In the genomic region with DNA sequence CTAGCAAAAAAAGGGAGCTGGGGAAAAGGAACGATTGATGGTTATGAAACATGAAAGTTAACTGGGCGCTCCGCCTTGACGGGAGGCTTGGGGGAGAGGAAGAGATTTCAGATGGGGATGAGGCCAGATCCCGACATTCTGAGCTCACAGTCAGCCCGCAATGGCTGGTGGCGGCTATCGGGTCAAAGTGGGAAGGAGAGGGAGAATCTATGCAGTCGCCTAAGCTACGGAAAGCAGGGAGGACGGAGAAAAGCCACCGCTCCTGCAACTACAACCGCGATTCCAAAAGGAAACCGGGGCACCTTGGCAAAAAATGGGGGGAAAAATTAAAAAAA, we compare ENCODE assay signal across 8 cellular contexts. TPM values are rescaled to one million over a fixed set of nuclear protein-coding genes. Genes with fewer than 3 reads are reported as not detected.
DNase-seq lines count a peak whose midpoint lies in the region; ATAC-seq lines count a peak whose summit lies in the region.

No MANE protein-coding gene starts in this region.

- H3K27ac ChIP-seq in stomach smooth muscle (ENCODE audit: low read length): peak overlapping the region; percentile 82

- peaks cover 0 to 2% of the 10 kb centered on the region in 2 donors for H3K36me3 ChIP-seq in stomach smooth muscle (ENCODE audit: control insufficient read depth in 2 of 2, insufficient read depth in 2 of 2, low read length in 2 of 2)

- peak overlapping the region; percentile 99 for H3K4me3 Mint-ChIP-seq in activated T-cell treated with anti-CD3 and anti-CD28 coated beads, Interleukin-2, amount 50 U/mL, for 4 hours
- peak overlapping the region; percentile 100 for H3K4me3 Mint-ChIP-seq in activated naive CD8-positive, alpha-beta T cell treated with anti-CD3 and anti-CD28 coated beads, Interleukin-2, amount 10 ng/mL, durations not matched to agents 7 days and 5 days

- no peak for ATAC-seq in activated T-cell treated with anti-CD3 and anti-CD28 coated beads, Interleukin-2, amount 50 U/mL, for 4 hours
- no peak for ATAC-seq in activated naive CD8-positive, alpha-beta T cell treated with anti-CD3 and anti-CD28 coated beads, Interleukin-2, amount 10 ng/mL, durations not matched to agents 7 days and 5 days (ENCODE audit: low read depth)
- no peak for ATAC-seq in GM21528 (IDR thresholded peaks at IDR 0.05; ENCODE audit: low FRiP score, unreplicated experiment)
- no peak for ATAC-seq in HG02678 (IDR thresholded peaks at IDR 0.05; ENCODE audit: unreplicated experiment)

- peaks cover 70% of the 10 kb centered on the region for H3K4me1 Mint-ChIP-seq in activated T-cell treated with anti-CD3 and anti-CD28 coated beads, Interleukin-2, amount 50 U/mL, for 4 hours (ENCODE audit: low read depth)
- H3K4me1 Mint-ChIP-seq in activated naive CD8-positive, alpha-beta T cell treated with anti-CD3 and anti-CD28 coated beads, Interleukin-2, amount 10 ng/mL, durations not matched to agents 7 days and 5 days: peaks cover 58% of the 10 kb centered on the region

- peak overlapping the region; percentile 94 for H3K27ac Mint-ChIP-seq in activated naive CD8-positive, alpha-beta T cell treated with anti-CD3 and anti-CD28 coated beads, Interleukin-2, amount 10 ng/mL, durations not matched to agents 7 days and 5 days

- H3K27me3 ChIP-seq in stomach smooth muscle (ENCODE audit: control insufficient read depth in 1 of 2, insufficient read depth in 2 of 2, low read length in 2 of 2): no peaks in the 10 kb centered on the region

- H3K4me3 ChIP-seq in iPS-18c (ENCODE audit: insufficient read depth, low read depth, low read length) (peak overlapping the region; percentile 95), stomach smooth muscle (ENCODE audit: low read length in 2 of 2) (peak overlapping the region; percentile 98 to 100)

- no peaks in the 10 kb centered on the region for H3K9me3 ChIP-seq in iPS-18c (ENCODE audit: control insufficient read depth, insufficient read depth, low read length)
- no peaks in the 10 kb centered on the region for H3K9me3 ChIP-seq in stomach smooth muscle (ENCODE audit: control insufficient read depth in 2 of 2, low read length in 2 of 2)

- H3K4me1 ChIP-seq in stomach smooth muscle (ENCODE audit: control insufficient read depth, insufficient read depth, low read length): peaks cover 26% of the 10 kb centered on the region

- H3K9me3 Mint-ChIP-seq in activated T-cell treated with anti-CD3 and anti-CD28 coated beads, Interleukin-2, amount 50 U/mL, for 4 hours: no peaks in the 10 kb centered on the region
- H3K9me3 Mint-ChIP-seq in activated naive CD8-positive, alpha-beta T cell treated with anti-CD3 and anti-CD28 coated beads, Interleukin-2, amount 10 ng/mL, durations not matched to agents 7 days and 5 days: no peaks in the 10 kb centered on the region

- H3K27me3 Mint-ChIP-seq in activated T-cell treated with anti-CD3 and anti-CD28 coated beads, Interleukin-2, amount 50 U/mL, for 4 hours (ENCODE audit: low read depth): no peaks in the 10 kb centered on the region
- H3K27me3 Mint-ChIP-seq in activated naive CD8-positive, alpha-beta T cell treated with anti-CD3 and anti-CD28 coated beads, Interleukin-2, amount 10 ng/mL, durations not matched to agents 7 days and 5 days: no peaks in the 10 kb centered on the region

- POLR2A ChIA-PET in activated naive CD8-positive, alpha-beta T cell treated with anti-CD3 and anti-CD28 coated beads, Interleukin-2, amount 10 ng/mL, durations not matched to agents 7 days and 5 days (lab: Charles Lee): interaction anchor here (0.5 to 4.1 kb wide), 52 partner anchors 10 to 706 kb away, joined by 3 to 91 read pairs (median 4); partner anchors contain the start of genes ABCB9, ARL6IP4, DDX55 and DNAH10

- DNase-seq in activated T-cell treated with anti-CD3 and anti-CD28 coated beads, Interleukin-2, amount 50 U/mL, for 4 hours: no peak
- DNase-seq in activated T-cell treated with anti-CD3 and anti-CD28 coated beads, Interleukin-2, amount 50 U/mL, for 1 hour: no peak
- no peak for DNase-seq in activated naive CD8-positive, alpha-beta T cell treated with anti-CD3 and anti-CD28 coated beads, Interleukin-2, amount 10 ng/mL, durations not matched to agents 7 days and 5 days
- DNase-seq in RPMI8226: no peak

- H3K9ac ChIP-seq in stomach smooth muscle (ENCODE audit: low read length in 2 of 2): peak overlapping the region; percentile 83 to 93

- peaks cover 11% of the 10 kb centered on the region for H3K36me3 Mint-ChIP-seq in activated T-cell treated with anti-CD3 and anti-CD28 coated beads, Interleukin-2, amount 50 U/mL, for 4 hours (ENCODE audit: insufficient read depth)
- H3K36me3 Mint-ChIP-seq in activated naive CD8-positive, alpha-beta T cell treated with anti-CD3 and anti-CD28 coated beads, Interleukin-2, amount 10 ng/mL, durations not matched to agents 7 days and 5 days: peaks cover 14% of the 10 kb centered on the region

RNA-seq across cellular contexts. Expression of gene MPHOSPH9, which starts 0.5 kb away (rescaled TPM):
- total RNA-seq in activated T-cell treated with anti-CD3 and anti-CD28 coated beads, Interleukin-2, amount 50 U/mL, for 4 hours: 10 to 100 TPM; 35.9 to 42.3 (median 37.5) TPM
- total RNA-seq in activated naive CD8-positive, alpha-beta T cell treated with anti-CD3 and anti-CD28 coated beads, Interleukin-2, amount 10 ng/mL, durations not matched to agents 7 days and 5 days: 100 to 1,000 TPM; 121 to 131 TPM

RNA-seq across cellular contexts. Expression of gene MTRFR, which starts 0.8 kb away (rescaled TPM):
- 10 to 100 TPM; 16.7 to 17.7 (median 17.4) TPM for total RNA-seq in activated T-cell treated with anti-CD3 and anti-CD28 coated beads, Interleukin-2, amount 50 U/mL, for 4 hours
- 10 to 100 TPM; 41.2 to 42.1 TPM for total RNA-seq in activated naive CD8-positive, alpha-beta T cell treated with anti-CD3 and anti-CD28 coated beads, Interleukin-2, amount 10 ng/mL, durations not matched to agents 7 days and 5 days

RNA-seq across cellular contexts. Expression of gene CDK2AP1, which starts 39.2 kb away (rescaled TPM):
- 10 to 100 TPM; 44.7 to 67.9 (median 53.4) TPM for total RNA-seq in activated T-cell treated with anti-CD3 and anti-CD28 coated beads, Interleukin-2, amount 50 U/mL, for 4 hours
- 10 to 100 TPM; 31.7 to 32.3 TPM for total RNA-seq in activated naive CD8-positive, alpha-beta T cell treated with anti-CD3 and anti-CD28 coated beads, Interleukin-2, amount 10 ng/mL, durations not matched to agents 7 days and 5 days
